Comparison of ENCODE assay signal across 18 cellular contexts in genomic region chr6:35831257-35832007, GRCh38. TPM values are rescaled to one million over a fixed set of nuclear protein-coding genes. Genes with fewer than 3 reads are reported as not detected.
DNase-seq lines count a peak whose midpoint lies in the region; ATAC-seq, FAIRE-seq and TF ChIP-seq lines count a peak whose summit lies in the region.
"Had no signal": no experiment of that assay in that cellular context is flagged by ENCODE, and none has a peak within 500 bp of the region (broad histone marks: within the 10 kb centered on the region; RNA-seq: fewer than 3 reads in every experiment).

No MANE protein-coding gene starts in this region.

- H3K27me3 ChIP-seq in right lobe of liver, result no peaks in the 10 kb centered on the region
- H3K27me3 ChIP-seq: BLaER1 treated with 17β-estradiol and CSF1 and Interleukin-3, amounts not matched to agents 10 nM and 100 nM had no signal

- no peak overlapping the region for H3K9ac ChIP-seq in kidney (ENCODE audit: low read length in 2 of 2)
- H3K9ac ChIP-seq: BLaER1 treated with 17β-estradiol and CSF1 and Interleukin-3, amounts not matched to agents 10 nM and 100 nM had no signal

- TF ChIP-seq CTCF in 22Rv1 (IDR thresholded peaks at IDR 0.05) (no peak), kidney (IDR thresholded peaks at IDR 0.05; ENCODE audit: borderline replicate concordance, extremely low read depth, insufficient read depth) (no peak), right lobe of liver (IDR thresholded peaks at IDR 0.05) (no peak)

- H3K4me1 ChIP-seq in kidney (ENCODE audit: control insufficient read depth in 1 of 2, insufficient read depth in 1 of 2, low read depth in 1 of 2, low read length in 2 of 2), result no peaks in the 10 kb centered on the region
- peaks cover 0 to 24% (median 3%) of the 10 kb centered on the region in 4 donors for H3K4me1 ChIP-seq in right lobe of liver
- H3K4me1 ChIP-seq: BLaER1 treated with 17β-estradiol and CSF1 and Interleukin-3, amounts not matched to agents 10 nM and 100 nM had no signal

- WGBS in right lobe of liver (ENCODE audit: insufficient coverage, low coverage, low lambda C conversion rate, missing lambda C conversion rate), result 44% methylated on average over 5 of the region's 5 CpGs

- intact Hi-C loops in kidney (cut with DNase I) (no loop called here), right lobe of liver (cut with DNase I) (no loop called here), left cardiac atrium (cut with DNase I) (no loop called here)

- peak; percentile 33 for TF ChIP-seq POLR2A in right lobe of liver (IDR thresholded peaks at IDR 0.05)

- H3K36me3 ChIP-seq in kidney (ENCODE audit: control insufficient read depth in 1 of 2, insufficient read depth in 2 of 2, low read length in 2 of 2) (peaks cover 0 to 4% of the 10 kb centered on the region in 2 donors), right lobe of liver (peaks cover 0 to 1% (median 0%) of the 10 kb centered on the region in 4 donors)

- H3K27ac ChIP-seq in 22Rv1 (0 out of 2 replicates have a peak overlapping the region, but pooled peaks have one; percentile 13), kidney (ENCODE audit: low read depth in 2 of 2, low read length in 2 of 2) (peak overlapping the region in 1 of 2 donors; percentile 49), right lobe of liver (peak overlapping the region; percentile 53 to 97 (median 83))
- H3K27ac ChIP-seq: BLaER1 treated with 17β-estradiol and CSF1 and Interleukin-3, amounts not matched to agents 10 nM and 100 nM; SK-N-MC had no signal

- H3K4me3 ChIP-seq in kidney (ENCODE audit: low read length in 2 of 2) (no peak overlapping the region), right lobe of liver (no peak overlapping the region)
- H3K4me3 ChIP-seq: BLaER1 treated with 17β-estradiol and CSF1 and Interleukin-3, amounts not matched to agents 10 nM and 100 nM; SK-N-MC had no signal

- H3K9me3 ChIP-seq in kidney (ENCODE audit: control insufficient read depth in 1 of 2, low read length in 2 of 2) (no peaks in the 10 kb centered on the region), right lobe of liver (no peaks in the 10 kb centered on the region)

- ATAC-seq in right lobe of liver, result peak; percentile 89 to 94 (median 92)
- no peak for ATAC-seq in GM19351 (IDR thresholded peaks at IDR 0.05; ENCODE audit: unreplicated experiment)
- no peak for ATAC-seq in left cardiac atrium
- no peak for ATAC-seq in HG03159 (IDR thresholded peaks at IDR 0.05; ENCODE audit: unreplicated experiment)

- peak; percentile 27 for FAIRE-seq in kidney (lab: Jason Lieb, UNC)

- DNase-seq in NCI-H526 treated with DMSO at 0.1 percent for 48 hours (lab: John Stamatoyannopoulos, UW), result peak; percentile 96
- DNase-seq in kidney, result no peak
- no peak for DNase-seq in right lobe of liver
- no peak for DNase-seq in epidermal melanocyte (ENCODE audit: insufficient read length, low spot score)
- DNase-seq in left cardiac atrium, result no peak
- DNase-seq: 8988T; H7; NCI-H1436 treated with DMSO at 0.1 percent for 48 hours; NCI-H2107; NCI-H226; NCI-H69; NK-92 treated with Interleukin-12 subunit alpha and Interleukin-12 subunit beta, amount 100 ng/mL, for 24 hours; OCI-M1 had no signal

RNA-seq across cellular contexts. Expression of gene LHFPL5, which starts 26.3 kb away (rescaled TPM):
- total RNA-seq in kidney (0.47 TPM), right lobe of liver (not detected), left cardiac atrium (not detected)
- not detected for polyA plus RNA-seq in kidney (ENCODE audit: insufficient read depth, low read depth, low replicate concordance)
- total RNA-seq: H7 had no signal

RNA-seq across cellular contexts. Expression of gene CLPS, which starts 34.3 kb away (rescaled TPM):
- total RNA-seq in kidney, result not detected
- polyA plus RNA-seq in kidney (ENCODE audit: insufficient read depth, low read depth, low replicate concordance), result not detected
- total RNA-seq in right lobe of liver, result not detected
- not detected for total RNA-seq in left cardiac atrium
- total RNA-seq: H7 had no signal

RNA-seq across cellular contexts. Expression of gene CLPSL1, which starts 50.6 kb away (rescaled TPM):
- total RNA-seq in kidney (not detected), right lobe of liver (not detected), left cardiac atrium (not detected)
- polyA plus RNA-seq in kidney (ENCODE audit: insufficient read depth, low read depth, low replicate concordance), result not detected
- total RNA-seq: H7 had no signal

RNA-seq across cellular contexts. Expression of gene CLPSL2, which starts 55.0 kb away (rescaled TPM):
- total RNA-seq in kidney (not detected), right lobe of liver (not detected), left cardiac atrium (not detected)
- not detected for polyA plus RNA-seq in kidney (ENCODE audit: insufficient read depth, low read depth, low replicate concordance)

Comparison
In these comparisons a context has a peak if more than half of its experiments do, and no peak if none do; other contexts are left out.
1. ATAC-seq: peak in right lobe of liver (4 of 4); none in GM19351 (single experiment), left cardiac atrium (0 of 2) and HG03159 (single experiment).